ENCODE assay signal across 8 cellular contexts in genomic region chr3:42535981-42536784, GRCh38. TPM values are rescaled to one million over a fixed set of nuclear protein-coding genes. Genes with fewer than 3 reads are reported as not detected.
DNase-seq lines count a peak whose midpoint lies in the region; ATAC-seq, FAIRE-seq and TF ChIP-seq lines count a peak whose summit lies in the region.

No MANE protein-coding gene starts in this region.

- no peak overlapping the region for H3K4me2 ChIP-seq in SK-N-SH

- POLR2A ChIA-PET in SK-N-SH (lab: Yijun Ruan, JAX) = no interaction called here

- H3K9me3 Mint-ChIP-seq in naive B cell = no peaks in the 10 kb centered on the region

- peak overlapping the region in 1 of 6 donors; percentile 78 for H3K27ac Mint-ChIP-seq in naive B cell

- no peak overlapping the region for H3K9ac ChIP-seq in SK-N-SH

- peak; percentile 64 to 75 for DNase-seq in AML-193 (lab: John Stamatoyannopoulos, UW)
- DNase-seq in GM20000 (ENCODE audit: low spot score) = peak; percentile 72
- DNase-seq in SK-N-SH = peak; percentile 50
- DNase-seq in coronary artery (ENCODE audit: low spot score) = no peak
- peak; percentile 8 for DNase-seq in naive B cell
- DNase-seq in RCC 7860 (ENCODE audit: low spot score) = no peak
- no peak for DNase-seq in OCI-M2 (lab: John Stamatoyannopoulos, UW; ENCODE audit: unreplicated experiment)

- H3K27me3 ChIP-seq in SK-N-SH (ENCODE audit: insufficient read depth) = peaks cover 3% of the 10 kb centered on the region; the same call in 1 of the 2 replicates

- H2AFZ ChIP-seq in SK-N-SH (ENCODE audit: low read depth) = no peak overlapping the region

- H3K36me3 ChIP-seq in SK-N-SH (replicated peaks in 1 of 2; ENCODE audit: control insufficient read depth in 1 of 2, insufficient read depth in 2 of 2, low read length in 1 of 2) = no peaks in the 10 kb centered on the region

- H3K4me1 ChIP-seq in SK-N-SH (ENCODE audit: control insufficient read depth in 1 of 2, insufficient read depth in 2 of 2, low read depth in 1 of 2, low read length in 1 of 2) = peaks cover 0 to 3% of the 10 kb centered on the region in 2 experiments; a peak in 1 of 4 replicates

- TF ChIP-seq EP300 in SK-N-SH (IDR thresholded peaks at IDR 0.05; ENCODE audit: borderline replicate concordance in 1 of 2, low read depth in 1 of 2, low read length in 1 of 2) = no peak

- no peaks in the 10 kb centered on the region for H4K20me1 ChIP-seq in SK-N-SH (ENCODE audit: insufficient read depth)

- no peaks in the 10 kb centered on the region for H3K79me2 ChIP-seq in SK-N-SH (ENCODE audit: insufficient read depth)

- peaks cover 0 to 13% (median 6%) of the 10 kb centered on the region in 3 donors for H3K27me3 Mint-ChIP-seq in naive B cell

- H3K36me3 Mint-ChIP-seq in naive B cell = no peaks in the 10 kb centered on the region

- CTCF ChIA-PET in SK-N-SH (lab: Yijun Ruan, JAX) = interaction anchor here (0.6 to 8.1 kb wide), 12 partner anchors 11 to 1236 kb away, joined by 3 to 74 read pairs (median 3); partner anchors contain the start of gene VIPR1

- peak; percentile 43 for TF ChIP-seq CTCF in GM20000 (IDR thresholded peaks at IDR 0.05; ENCODE audit: extremely low read depth, missing control alignments)
- peak; percentile 48 for TF ChIP-seq CTCF in SK-N-SH (IDR thresholded peaks at IDR 0.05)
- TF ChIP-seq CTCF in coronary artery (IDR thresholded peaks at IDR 0.05) = peak; percentile 19

- TF ChIP-seq RAD21 in SK-N-SH (IDR thresholded peaks at IDR 0.05; ENCODE audit: low read length) = peak; percentile 13; the same call in 1 of the 2 replicates

- no peaks in the 10 kb centered on the region for H3K9me2 ChIP-seq in SK-N-SH

- no peak for FAIRE-seq in RCC 7860 (lab: Jason Lieb, UNC)

- no peaks in the 10 kb centered on the region for H3K9me3 ChIP-seq in SK-N-SH

- no peak overlapping the region for H3K27ac ChIP-seq in SK-N-SH (ENCODE audit: low read depth in 2 of 2, low read length in 1 of 2)
- no peak overlapping the region for H3K27ac ChIP-seq in coronary artery

- H3F3A ChIP-seq in SK-N-SH (replicated peaks; ENCODE audit: insufficient read depth) = no peaks in the 10 kb centered on the region

- no peak overlapping the region for H3K4me3 ChIP-seq in SK-N-SH (ENCODE audit: low read depth in 2 of 2, low read length in 1 of 2)
- no peak overlapping the region for H3K4me3 ChIP-seq in coronary artery

- no peak for ATAC-seq in naive B cell (ENCODE audit: low read depth in 2 of 2)
- ATAC-seq in HG03432 (IDR thresholded peaks at IDR 0.05; ENCODE audit: unreplicated experiment) = no peak

- WGBS in SK-N-SH (ENCODE audit: low lambda C conversion rate) = 62% methylated on average over 17 of the region's 35 CpGs

- peak overlapping the region in 1 of 8 donors; percentile 15 for H3K4me3 Mint-ChIP-seq in naive B cell

- H3K4me1 Mint-ChIP-seq in naive B cell = peaks cover 0 to 9% (median 4%) of the 10 kb centered on the region in 3 donors

TF ChIP-seq in SK-N-SH, 30 proteins besides CTCF, POLR2A, EP300 and RAD21:
- TF ChIP-seq USF1 (IDR thresholded peaks at IDR 0.05; ENCODE audit: borderline replicate concordance, low read depth) = no peak
- TF ChIP-seq SMC3 (IDR thresholded peaks at IDR 0.05; ENCODE audit: low read depth, low read length) = peak; percentile 17; the same call in 1 of the 2 replicates

RNA-seq across cellular contexts. Expression of gene VIPR1, which starts 33.7 kb away (rescaled TPM):
- polyA plus RNA-seq in SK-N-SH (2012; rRNA removed) = not detected in 2 replicates
- polyA plus RNA-seq in SK-N-SH (2012; cell fraction: cytosol; rRNA removed) = not detected in 2 replicates
- 0.04 and 0.07 TPM in 2 replicates for polyA plus RNA-seq in SK-N-SH (2012; cell fraction: nucleus; rRNA removed)
- 1 to 10 TPM in 2 of 6 donors, under 1 TPM in 3, not detected in 1; 0.57 to 3.0 (median 0.69) TPM for polyA plus RNA-seq in naive B cell (ENCODE audit: low read depth in 6 of 6)

RNA-seq across cellular contexts. Expression of gene SEC22C, which starts 45.6 kb away (rescaled TPM):
- polyA plus RNA-seq in SK-N-SH (2012; rRNA removed) (28.5 and 31.9 TPM in 2 replicates), naive B cell (ENCODE audit: low read depth in 6 of 6) (10 to 100 TPM; 25.1 to 39.0 (median 31.3) TPM)
- 33.1 and 36.7 TPM in 2 replicates for polyA plus RNA-seq in SK-N-SH (2012; cell fraction: cytosol; rRNA removed)
- polyA plus RNA-seq in SK-N-SH (2012; cell fraction: nucleus; rRNA removed) = 24.2 and 33.1 TPM in 2 replicates

RNA-seq across cellular contexts. Expression of gene SS18L2, which starts 54.5 kb away (rescaled TPM):
- polyA plus RNA-seq in SK-N-SH (2012; rRNA removed) = 24.1 and 31.8 TPM in 2 replicates
- polyA plus RNA-seq in SK-N-SH (2012; cell fraction: cytosol; rRNA removed) = 35.1 and 46.3 TPM in 2 replicates
- 15.1 and 18.2 TPM in 2 replicates for polyA plus RNA-seq in SK-N-SH (2012; cell fraction: nucleus; rRNA removed)
- polyA plus RNA-seq in naive B cell (ENCODE audit: low read depth in 6 of 6) = 100 to 1,000 TPM; 111 to 142 (median 131) TPM

Comparison
In these comparisons a context has a peak if more than half of its experiments do, and no peak if none do; other contexts are left out.
1. DNase-seq: peak in AML-193 (2 of 2), GM20000 (single experiment), SK-N-SH (single experiment) and naive B cell (single experiment); none in coronary artery (single experiment), RCC 7860 (single experiment) and OCI-M2 (single experiment).
2. Peak in every context shown above with its lines, with median percentiles within 50 percentile points of each other: CTCF ChIP-seq.